Comparison of ENCODE assay signal across 14 cellular contexts in genomic region chr4:169439244-169439643, GRCh38.
DNase-seq lines count a peak whose midpoint lies in the region; ATAC-seq and TF ChIP-seq lines count a peak whose summit lies in the region.
"Had no signal": no experiment of that assay in that cellular context is flagged by ENCODE, and none has a peak within 500 bp of the region (broad histone marks: within the 10 kb centered on the region; RNA-seq: fewer than 3 reads in every experiment).

No MANE protein-coding gene starts in this region.

- peaks cover 16% of the 10 kb centered on the region for H3K9me3 Mint-ChIP-seq in chondrocyte (ENCODE audit: low read depth)
- peaks cover 10% of the 10 kb centered on the region for H3K9me3 Mint-ChIP-seq in HFFc6

- peak overlapping the region; percentile 9 for H3K27ac Mint-ChIP-seq in chondrocyte (ENCODE audit: unreplicated experiment)
- H3K27ac Mint-ChIP-seq in HFFc6, result no peak overlapping the region
- H3K27ac Mint-ChIP-seq: CD4-positive, CD25-positive, alpha-beta regulatory T cell; WTC11 had no signal

- H3K4me1 ChIP-seq in Karpas-422 (ENCODE audit: low read length) (peaks cover 48% of the 10 kb centered on the region), hepatocyte (ENCODE audit: insufficient read depth) (peaks cover 14% of the 10 kb centered on the region)
- H3K4me1 ChIP-seq: HAP-1 had no signal

- H3K9ac ChIP-seq in Karpas-422 (ENCODE audit: low read length), result peak overlapping the region; percentile 24; the same call in 1 of the 2 replicates

- H3K79me2 ChIP-seq in Karpas-422 (ENCODE audit: low read length) (peaks cover 6% of the 10 kb centered on the region; the same call in 1 of the 2 replicates), hepatocyte (peaks cover 2% of the 10 kb centered on the region)

- no peaks in the 10 kb centered on the region for H3K27me3 ChIP-seq in Karpas-422 (ENCODE audit: low read length)
- H3K27me3 ChIP-seq in hepatocyte, result no peaks in the 10 kb centered on the region

- H3K36me3 Mint-ChIP-seq in chondrocyte (ENCODE audit: low read depth) (peaks cover 12% of the 10 kb centered on the region), HFFc6 (ENCODE audit: low read depth) (peaks cover 18% of the 10 kb centered on the region)

- H4K20me1 ChIP-seq in Karpas-422 (ENCODE audit: insufficient read depth, low read depth, low read length) (no peaks in the 10 kb centered on the region), hepatocyte (ENCODE audit: insufficient read depth, poor library complexity, severe bottlenecking) (no peaks in the 10 kb centered on the region)

- H3K9me2 ChIP-seq in Karpas-422 (replicated peaks; ENCODE audit: insufficient read depth, low read length) (no peaks in the 10 kb centered on the region), hepatocyte (replicated peaks; ENCODE audit: insufficient read depth) (no peaks in the 10 kb centered on the region)

- DNase-seq in Karpas-422, result peak; percentile 44
- no peak for DNase-seq in chondrocyte (ENCODE audit: low spot score)
- no peak for DNase-seq in hepatocyte (ENCODE audit: low spot score)
- DNase-seq in sciatic nerve (ENCODE audit: low spot score), result no peak
- DNase-seq in COLO668 (lab: John Stamatoyannopoulos, UW; ENCODE audit: unreplicated experiment), result no peak
- no peak for DNase-seq in HFFc6
- DNase-seq: activated T-cell treated with anti-CD3 and anti-CD28 coated beads, Interleukin-2, amount 50 U/mL, for 1 hour; amygdala; CD4-positive, CD25-positive, alpha-beta regulatory T cell; MV-4-11 had no signal

- peak; percentile 91 for ATAC-seq in sciatic nerve
- no peak for ATAC-seq in GM18868 (IDR thresholded peaks at IDR 0.05; ENCODE audit: unreplicated experiment)
- ATAC-seq in GM19455 (IDR thresholded peaks at IDR 0.05; ENCODE audit: unreplicated experiment), result no peak
- ATAC-seq: WTC11 had no signal

- H3K4me2 ChIP-seq in Karpas-422 (ENCODE audit: low read depth, low read length, poor library complexity, severe bottlenecking) (peak overlapping the region; percentile 67), hepatocyte (no peak overlapping the region)

- H3K4me1 Mint-ChIP-seq in chondrocyte (ENCODE audit: low read depth), result peaks cover 27% of the 10 kb centered on the region
- peaks cover 7% of the 10 kb centered on the region; the same call in 1 of the 2 replicates for H3K4me1 Mint-ChIP-seq in HFFc6 (ENCODE audit: low read depth)

- H2AFZ ChIP-seq in Karpas-422 (ENCODE audit: low read length) (0 out of 2 replicates have a peak overlapping the region, but pooled peaks have one; percentile 21), hepatocyte (no peak overlapping the region)

- no peak for TF ChIP-seq CTCF in chondrocyte (IDR thresholded peaks at IDR 0.05)
- no peak for TF ChIP-seq CTCF in hepatocyte (IDR thresholded peaks at IDR 0.05; ENCODE audit: poor library complexity)
- no peak for TF ChIP-seq CTCF in HFFc6 (IDR thresholded peaks at IDR 0.05)

- H3K27me3 Mint-ChIP-seq in chondrocyte (ENCODE audit: low read depth) (no peaks in the 10 kb centered on the region), HFFc6 (ENCODE audit: insufficient read depth) (no peaks in the 10 kb centered on the region)
- H3K27me3 Mint-ChIP-seq: CD4-positive, CD25-positive, alpha-beta regulatory T cell had no signal

- 89% methylated on average over 1 of the region's 1 CpG for WGBS in hepatocyte (ENCODE audit: low lambda C conversion rate, missing lambda C conversion rate)

- H3K9me3 ChIP-seq in Karpas-422 (ENCODE audit: low read length), result no peaks in the 10 kb centered on the region
- H3K9me3 ChIP-seq in hepatocyte (ENCODE audit: low read depth), result peaks cover 8% of the 10 kb centered on the region
- H3K9me3 ChIP-seq: HAP-1 had no signal

- H3K4me3 Mint-ChIP-seq in chondrocyte (ENCODE audit: unreplicated experiment) (no peak overlapping the region), HFFc6 (no peak overlapping the region)
- H3K4me3 Mint-ChIP-seq: CD4-positive, CD25-positive, alpha-beta regulatory T cell; WTC11 had no signal

- H3K4me3 ChIP-seq in Karpas-422 (ENCODE audit: low read length) (no peak overlapping the region), hepatocyte (no peak overlapping the region)
- H3K4me3 ChIP-seq: HAP-1 had no signal

- H3K36me3 ChIP-seq in Karpas-422 (ENCODE audit: insufficient read depth, low read length) (no peaks in the 10 kb centered on the region), hepatocyte (replicated peaks; ENCODE audit: insufficient read depth, low read depth) (no peaks in the 10 kb centered on the region)
- H3K36me3 ChIP-seq: HAP-1 had no signal

- intact Hi-C loops in sciatic nerve (cut with DNase I), result no loop called here

- peak overlapping the region; percentile 91 for H3K27ac ChIP-seq in Karpas-422 (ENCODE audit: low read length)
- H3K27ac ChIP-seq in hepatocyte, result peak overlapping the region; percentile 0
